1 cellular context compared by ENCODE assay signal in genomic region chr4:161419822-161420221, GRCh38.
TF ChIP-seq lines count a peak whose summit lies in the region.

No MANE protein-coding gene starts in this region.

TF ChIP-seq in GM12878, 131 proteins besides CTCF, POLR2A, EP300 and RAD21 (continued from another document):
- no peak for TF ChIP-seq CUX1 (IDR thresholded peaks at IDR 0.05; ENCODE audit: insufficient replicate concordance, low read depth, low read length)
